16 cellular contexts compared by ENCODE assay signal in the genomic region with DNA sequence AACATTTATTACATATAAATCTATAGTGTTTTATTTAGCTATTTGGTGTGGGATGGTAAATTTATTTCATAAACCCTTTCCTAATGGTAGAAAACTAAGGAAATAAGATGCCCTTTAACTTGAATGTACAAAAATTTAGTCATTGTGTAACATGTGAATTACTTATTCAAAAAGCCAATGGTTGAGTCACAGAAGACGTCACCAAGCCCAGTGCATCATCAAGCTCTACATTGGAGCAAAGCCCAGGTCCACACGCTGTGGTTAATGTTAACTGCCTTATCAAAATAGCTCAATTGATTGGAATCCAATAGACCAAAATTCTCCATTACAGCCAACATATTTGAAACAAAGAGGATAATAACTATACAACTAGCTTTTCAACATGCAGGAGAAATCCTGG.
DNase-seq lines count a peak whose midpoint lies in the region; ATAC-seq and TF ChIP-seq lines count a peak whose summit lies in the region.
"Had no signal": no experiment of that assay in that cellular context is flagged by ENCODE, and none has a peak within 500 bp of the region (broad histone marks: within the 10 kb centered on the region; RNA-seq: fewer than 3 reads in every experiment).

No MANE protein-coding gene starts in this region.

- intact Hi-C loops in OCI-LY7 (cut with micrococcal nuclease; ENCODE audit: unreplicated experiment) = no loop called here

- no peaks in the 10 kb centered on the region for H3K9me3 ChIP-seq in OCI-LY7 (ENCODE audit: low read length)
- H3K9me3 ChIP-seq: vagina had no signal

- H4K20me1 ChIP-seq in OCI-LY7 (ENCODE audit: insufficient read depth, low read length) = no peaks in the 10 kb centered on the region

- H3K4me2 ChIP-seq in OCI-LY7 (ENCODE audit: low read length) = no peak overlapping the region

- no peaks in the 10 kb centered on the region for H3K79me2 ChIP-seq in OCI-LY7 (ENCODE audit: insufficient read depth, low read depth, low read length)

- no peak overlapping the region for H2AFZ ChIP-seq in OCI-LY7 (ENCODE audit: low read length)

- DNase-seq in EH (ENCODE audit: low read depth) = peak; percentile 82
- DNase-seq in RPMI7951 (ENCODE audit: low read depth) = peak; percentile 64
- DNase-seq in fibroblast of mammary gland (ENCODE audit: low read depth) = peak; percentile 41
- DNase-seq in skeletal muscle cell (ENCODE audit: low read depth) = peak; percentile 82
- DNase-seq in activated gamma-delta T cell (lab: John Stamatoyannopoulos, UW) = no peak
- DNase-seq in OCI-LY7 (ENCODE audit: low spot score) = no peak
- DNase-seq: activated CD4-positive, alpha-beta T cell treated with anti-CD3 and anti-CD28 coated beads for 1 hour; activated naive CD4-positive, alpha-beta T cell treated with anti-CD3 and anti-CD28 coated beads for 36 hours; CD8-positive, alpha-beta T cell; NCI-H1694 treated with DMSO at 0.1 percent for 48 hours; NCI-H446 treated with DMSO at 0.1 percent for 48 hours; stomach had no signal

- no TSS peak for BruUV-seq in OCI-LY7 (replicated peaks; lab: Mats Ljungman, UMichigan)

- CTCF ChIA-PET in OCI-LY7 (lab: Charles Lee; ENCODE audit: unreplicated experiment) = no interaction called here

- no peaks in the 10 kb centered on the region for H3K4me1 ChIP-seq in OCI-LY7 (ENCODE audit: insufficient read depth, low read length, poor library complexity, severe bottlenecking)
- H3K4me1 ChIP-seq: stomach, vagina had no signal

- no peak overlapping the region for H3K4me3 ChIP-seq in fibroblast of mammary gland (ENCODE audit: control insufficient read depth, low read depth, low read length)
- H3K4me3 ChIP-seq in skeletal muscle cell (ENCODE audit: low read depth, low read length) = no peak overlapping the region
- no peak overlapping the region for H3K4me3 ChIP-seq in OCI-LY7 (ENCODE audit: low read depth, low read length, poor library complexity, severe bottlenecking)
- H3K4me3 ChIP-seq: stomach, vagina had no signal

- POLR2A ChIA-PET in OCI-LY7 (lab: Charles Lee) = interaction anchor here (0.6 to 0.8 kb wide), 2 partner anchors 12 to 403 kb away, joined by 3 read pairs; no protein-coding TSS in a partner anchor

- H3K36me3 ChIP-seq in OCI-LY7 (ENCODE audit: insufficient read depth, low read length) = no peaks in the 10 kb centered on the region
- H3K36me3 ChIP-seq: stomach, vagina had no signal

- TF ChIP-seq CTCF in fibroblast of mammary gland (conservative IDR thresholded peaks at IDR 0.05; ENCODE audit: control insufficient read depth, insufficient read depth, low read depth, low read length) (no peak), OCI-LY7 (conservative IDR thresholded peaks at IDR 0.05; ENCODE audit: low read length) (no peak)

- H3K9me2 ChIP-seq in OCI-LY7 (ENCODE audit: insufficient read depth, low read length) = no peaks in the 10 kb centered on the region

- no peak overlapping the region for H3K27ac ChIP-seq in OCI-LY7 (ENCODE audit: low read depth, low read length, poor library complexity, severe bottlenecking)
- H3K27ac ChIP-seq: HL-60, stomach, vagina had no signal

- no peak for ATAC-seq in GM21786 (IDR thresholded peaks at IDR 0.05; ENCODE audit: unreplicated experiment)
- ATAC-seq: CD8-positive, alpha-beta T cell; left lobe of liver had no signal

Comparison
In these comparisons a context has a peak if more than half of its experiments do, and no peak if none do; other contexts are left out.
1. DNase-seq: peak in EH (single experiment), RPMI7951 (single experiment), fibroblast of mammary gland (single experiment) and skeletal muscle cell (single experiment); none in activated gamma-delta T cell (single experiment) and OCI-LY7 (single experiment).